ENCODE assay signal across 26 cellular contexts in the genomic region with DNA sequence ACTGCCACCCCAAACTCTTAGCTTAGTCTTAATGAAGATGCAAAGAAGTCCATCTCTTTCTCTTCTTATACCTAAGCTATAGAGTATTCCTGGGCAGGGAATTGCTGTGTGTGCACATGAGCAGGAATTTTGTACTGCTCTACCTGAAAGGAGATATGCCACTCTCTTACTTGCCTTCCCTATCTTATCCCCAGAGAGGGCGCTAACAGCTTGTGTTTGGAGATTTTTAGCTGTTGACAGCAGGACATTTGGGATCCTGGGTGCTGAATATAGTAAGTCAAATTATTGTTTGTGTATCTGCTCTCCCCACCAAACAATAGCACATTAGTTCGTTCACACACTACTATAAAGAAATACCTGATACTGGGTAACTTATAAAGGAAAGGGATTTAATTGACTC.
DNase-seq lines count a peak whose midpoint lies in the region; ATAC-seq and TF ChIP-seq lines count a peak whose summit lies in the region.
"Had no signal": no experiment of that assay in that cellular context is flagged by ENCODE, and none has a peak within 500 bp of the region (broad histone marks: within the 10 kb centered on the region; RNA-seq: fewer than 3 reads in every experiment).

No MANE protein-coding gene starts in this region.

- H2AFZ ChIP-seq in GM23338, result no peak overlapping the region
- no peak overlapping the region for H2AFZ ChIP-seq in OCI-LY7 (ENCODE audit: low read length)
- H2AFZ ChIP-seq: hepatocyte, parathyroid adenoma had no signal

- H3K4me1 ChIP-seq in A673 (ENCODE audit: insufficient read depth, low read length, poor library complexity, severe bottlenecking) (no peaks in the 10 kb centered on the region), GM23338 (ENCODE audit: insufficient read depth) (no peaks in the 10 kb centered on the region; the same call in 1 of the 2 replicates), OCI-LY7 (ENCODE audit: insufficient read depth, low read length, poor library complexity, severe bottlenecking) (no peaks in the 10 kb centered on the region), iPS DF 6.9 (ENCODE audit: control insufficient read depth, insufficient read depth, low read length) (no peaks in the 10 kb centered on the region)
- H3K4me1 ChIP-seq: esophagus muscularis mucosa, lower lobe of right lung, parathyroid adenoma had no signal

- DNase-seq in A673 (ENCODE audit: low spot score), result peak; percentile 29
- DNase-seq in GM23338 (ENCODE audit: low spot score), result peak; percentile 79
- DNase-seq in OCI-LY7 (ENCODE audit: low spot score), result no peak
- peak; percentile 25 for DNase-seq in iPS DF 6.9 (ENCODE audit: low read depth, low spot score)
- DNase-seq in natural killer cell treated with Interleukin-12 subunit alpha and Interleukin-12 subunit beta and Interleukin-15 and Interleukin-18, amount 100 ng/mL, for 72 hours (ENCODE audit: low spot score), result no peak
- no peak for DNase-seq in UCSD-AML1 (lab: John Stamatoyannopoulos, UW; ENCODE audit: unreplicated experiment)
- no peak for DNase-seq in activated naive CD4-positive, alpha-beta T cell treated with anti-CD3 and anti-CD28 coated beads, Interleukin-2, amount 10 ng/mL, durations not matched to agents 7 days and 5 days
- DNase-seq: activated CD4-positive, alpha-beta memory T cell treated with anti-CD3 and anti-CD28 coated beads, Interleukin-2, amount 10 ng/mL, durations not matched to agents 7 days and 5 days; activated CD4-positive, CD25-positive, alpha-beta regulatory T cell treated with anti-CD3 and anti-CD28 coated beads, Interleukin-2, amount 50 U/mL, for 72 hours; activated effector memory CD4-positive, alpha-beta T cell treated with Interleukin-2 at 50 U/mL for 16 hours; effector memory CD4-positive, alpha-beta T cell; kidney; lower lobe of right lung; mucosa of descending colon; MV-4-11; NCI-H1930; nephron progenitor cell; right cardiac atrium; Right ventricle myocardium superior; stimulated activated CD4-positive, alpha-beta T cell treated with anti-CD3 and anti-CD28 coated beads, Interleukin-4, amount 100 ng/mL, for 1 hour; T-cell had no signal

- POLR2A ChIA-PET in A673 (lab: Charles Lee; ENCODE audit: low non-redundant PET), result no interaction called here
- POLR2A ChIA-PET in OCI-LY7 (lab: Charles Lee), result no interaction called here

- H4K20me1 ChIP-seq in GM23338 (replicated peaks; ENCODE audit: insufficient read depth) (no peaks in the 10 kb centered on the region), OCI-LY7 (ENCODE audit: insufficient read depth, low read length) (no peaks in the 10 kb centered on the region)

- peaks cover 23% of the 10 kb centered on the region for H3K9me3 Mint-ChIP-seq in GM23338
- H3K9me3 Mint-ChIP-seq in natural killer cell treated with Interleukin-12 subunit alpha and Interleukin-12 subunit beta and Interleukin-15 and Interleukin-18, amount 100 ng/mL, for 72 hours, result peaks cover 3% of the 10 kb centered on the region
- H3K9me3 Mint-ChIP-seq in activated naive CD4-positive, alpha-beta T cell treated with anti-CD3 and anti-CD28 coated beads, Interleukin-2, amount 10 ng/mL, durations not matched to agents 7 days and 5 days, result peaks cover 5% of the 10 kb centered on the region
- H3K9me3 Mint-ChIP-seq: activated CD4-positive, alpha-beta memory T cell treated with anti-CD3 and anti-CD28 coated beads, Interleukin-2, amount 10 ng/mL, durations not matched to agents 7 days and 5 days; nephron progenitor cell had no signal

- H3K4me3 Mint-ChIP-seq in GM23338, result no peak overlapping the region
- H3K4me3 Mint-ChIP-seq in natural killer cell treated with Interleukin-12 subunit alpha and Interleukin-12 subunit beta and Interleukin-15 and Interleukin-18, amount 100 ng/mL, for 72 hours, result no peak overlapping the region
- no peak overlapping the region for H3K4me3 Mint-ChIP-seq in activated naive CD4-positive, alpha-beta T cell treated with anti-CD3 and anti-CD28 coated beads, Interleukin-2, amount 10 ng/mL, durations not matched to agents 7 days and 5 days
- H3K4me3 Mint-ChIP-seq: activated CD4-positive, alpha-beta memory T cell treated with anti-CD3 and anti-CD28 coated beads, Interleukin-2, amount 10 ng/mL, durations not matched to agents 7 days and 5 days; nephron progenitor cell; stimulated activated memory B cell treated with anti-CD40 and anti-IgM and Interleukin-4, amounts not matched to agents 10 μg/mL and 1 μg/mL and 100 μg/mL, for 72 hours; T-cell had no signal

- no peaks in the 10 kb centered on the region for H3K27me3 ChIP-seq in A673 (replicated peaks; ENCODE audit: insufficient read depth, low read depth, low read length, poor library complexity)
- H3K27me3 ChIP-seq in GM23338 (ENCODE audit: insufficient read depth), result no peaks in the 10 kb centered on the region
- no peaks in the 10 kb centered on the region for H3K27me3 ChIP-seq in iPS DF 6.9 (ENCODE audit: control insufficient read depth, insufficient read depth, low read length)
- H3K27me3 ChIP-seq: esophagus muscularis mucosa, hepatocyte had no signal

- H3K36me3 ChIP-seq in A673 (ENCODE audit: insufficient read depth, low read length, poor library complexity, severe bottlenecking), result no peaks in the 10 kb centered on the region
- no peaks in the 10 kb centered on the region for H3K36me3 ChIP-seq in GM23338 (ENCODE audit: insufficient read depth)
- no peaks in the 10 kb centered on the region for H3K36me3 ChIP-seq in OCI-LY7 (ENCODE audit: insufficient read depth, low read length)
- H3K36me3 ChIP-seq in iPS DF 6.9 (ENCODE audit: control insufficient read depth, insufficient read depth, low read length), result no peaks in the 10 kb centered on the region
- H3K36me3 ChIP-seq: esophagus muscularis mucosa, lower lobe of right lung had no signal

- CTCF ChIA-PET in A673 (lab: Charles Lee) (no interaction called here), OCI-LY7 (lab: Charles Lee; ENCODE audit: unreplicated experiment) (interaction anchor here (0.6 kb wide), 1 partner anchor 1182 kb away, joined by 3 read pairs; no protein-coding TSS in a partner anchor)
- CTCF ChIA-PET in activated naive CD4-positive, alpha-beta T cell treated with anti-CD3 and anti-CD28 coated beads, Interleukin-2, amount 10 ng/mL, durations not matched to agents 7 days and 5 days (lab: Charles Lee), result no interaction called here

- H3K79me2 ChIP-seq in GM23338 (replicated peaks; ENCODE audit: insufficient read depth), result no peaks in the 10 kb centered on the region
- H3K79me2 ChIP-seq in OCI-LY7 (ENCODE audit: insufficient read depth, low read depth, low read length), result no peaks in the 10 kb centered on the region
- H3K79me2 ChIP-seq: hepatocyte, parathyroid adenoma had no signal

- no peak overlapping the region for H3K27ac ChIP-seq in A673 (ENCODE audit: low read depth, low read length, poor library complexity, severe bottlenecking)
- no peak overlapping the region for H3K27ac ChIP-seq in GM23338 (ENCODE audit: low read depth)
- no peak overlapping the region for H3K27ac ChIP-seq in OCI-LY7 (ENCODE audit: low read depth, low read length, poor library complexity, severe bottlenecking)
- no peak overlapping the region for H3K27ac ChIP-seq in iPS DF 6.9 (ENCODE audit: low read length)
- H3K27ac ChIP-seq: esophagus muscularis mucosa, hepatocyte, lower lobe of right lung, parathyroid adenoma had no signal

- H3K4me2 ChIP-seq in GM23338 (no peak overlapping the region), OCI-LY7 (ENCODE audit: low read length) (no peak overlapping the region)
- H3K4me2 ChIP-seq: hepatocyte had no signal

- H3K9me2 ChIP-seq in GM23338 (ENCODE audit: insufficient read depth), result no peaks in the 10 kb centered on the region
- H3K9me2 ChIP-seq in OCI-LY7 (ENCODE audit: insufficient read depth, low read length), result no peaks in the 10 kb centered on the region

- WGBS in iPS DF 6.9 (ENCODE audit: insufficient coverage, insufficient read length), result no CpG with 5 or more reads among the region's 2 CpGs

- ATAC-seq in GM23338 (peak; percentile 79), GM18907 (IDR thresholded peaks at IDR 0.05; ENCODE audit: unreplicated experiment) (no peak)
- no peak for ATAC-seq in natural killer cell treated with Interleukin-12 subunit alpha and Interleukin-12 subunit beta and Interleukin-15 and Interleukin-18, amount 100 ng/mL, for 72 hours
- ATAC-seq: lower lobe of right lung; mucosa of descending colon; right cardiac atrium; stimulated activated memory B cell treated with anti-CD40 and anti-IgM and Interleukin-4, amounts not matched to agents 10 μg/mL and 1 μg/mL and 100 μg/mL, for 72 hours; T-cell had no signal

- BruUV-seq in A673 (replicated peaks; lab: Mats Ljungman, UMichigan) (no TSS peak), OCI-LY7 (replicated peaks; lab: Mats Ljungman, UMichigan) (no TSS peak)

- H3K4me1 Mint-ChIP-seq in GM23338, result no peaks in the 10 kb centered on the region
- H3K4me1 Mint-ChIP-seq in natural killer cell treated with Interleukin-12 subunit alpha and Interleukin-12 subunit beta and Interleukin-15 and Interleukin-18, amount 100 ng/mL, for 72 hours (ENCODE audit: low read depth in 2 of 2), result no peaks in the 10 kb centered on the region
- H3K4me1 Mint-ChIP-seq in activated naive CD4-positive, alpha-beta T cell treated with anti-CD3 and anti-CD28 coated beads, Interleukin-2, amount 10 ng/mL, durations not matched to agents 7 days and 5 days, result no peaks in the 10 kb centered on the region
- H3K4me1 Mint-ChIP-seq: activated CD4-positive, alpha-beta memory T cell treated with anti-CD3 and anti-CD28 coated beads, Interleukin-2, amount 10 ng/mL, durations not matched to agents 7 days and 5 days; nephron progenitor cell; stimulated activated memory B cell treated with anti-CD40 and anti-IgM and Interleukin-4, amounts not matched to agents 10 μg/mL and 1 μg/mL and 100 μg/mL, for 72 hours; T-cell had no signal

- H3K36me3 Mint-ChIP-seq in GM23338 (ENCODE audit: low read depth), result peaks cover 18% of the 10 kb centered on the region; the same call in 2 of the 3 replicates
- H3K36me3 Mint-ChIP-seq in natural killer cell treated with Interleukin-12 subunit alpha and Interleukin-12 subunit beta and Interleukin-15 and Interleukin-18, amount 100 ng/mL, for 72 hours, result peaks cover under 1% of the 10 kb centered on the region
- H3K36me3 Mint-ChIP-seq in activated naive CD4-positive, alpha-beta T cell treated with anti-CD3 and anti-CD28 coated beads, Interleukin-2, amount 10 ng/mL, durations not matched to agents 7 days and 5 days, result no peaks in the 10 kb centered on the region
- H3K36me3 Mint-ChIP-seq: stimulated activated memory B cell treated with anti-CD40 and anti-IgM and Interleukin-4, amounts not matched to agents 10 μg/mL and 1 μg/mL and 100 μg/mL, for 72 hours; T-cell had no signal

- no peaks in the 10 kb centered on the region for H3F3A ChIP-seq in GM23338 (replicated peaks; ENCODE audit: low read depth)

- H3K27ac Mint-ChIP-seq in GM23338, result no peak overlapping the region
- no peak overlapping the region for H3K27ac Mint-ChIP-seq in natural killer cell treated with Interleukin-12 subunit alpha and Interleukin-12 subunit beta and Interleukin-15 and Interleukin-18, amount 100 ng/mL, for 72 hours
- no peak overlapping the region for H3K27ac Mint-ChIP-seq in activated naive CD4-positive, alpha-beta T cell treated with anti-CD3 and anti-CD28 coated beads, Interleukin-2, amount 10 ng/mL, durations not matched to agents 7 days and 5 days
- H3K27ac Mint-ChIP-seq: activated CD4-positive, alpha-beta memory T cell treated with anti-CD3 and anti-CD28 coated beads, Interleukin-2, amount 10 ng/mL, durations not matched to agents 7 days and 5 days; nephron progenitor cell; stimulated activated memory B cell treated with anti-CD40 and anti-IgM and Interleukin-4, amounts not matched to agents 10 μg/mL and 1 μg/mL and 100 μg/mL, for 72 hours; T-cell had no signal

- TF ChIP-seq CTCF in A673 (conservative IDR thresholded peaks at IDR 0.05; ENCODE audit: low read depth, low read length), result peak; percentile 46
- peak; percentile 83 to 91 for TF ChIP-seq CTCF in GM23338 (conservative IDR thresholded peaks at IDR 0.05; ENCODE audit: low read depth in 2 of 2)
- peak; percentile 23; the same call in 1 of the 2 replicates for TF ChIP-seq CTCF in OCI-LY7 (conservative IDR thresholded peaks at IDR 0.05; ENCODE audit: low read length)

- no peak overlapping the region for H3K4me3 ChIP-seq in A673 (ENCODE audit: low read depth, low read length, poor library complexity, severe bottlenecking)
- H3K4me3 ChIP-seq in GM23338, result no peak overlapping the region
- no peak overlapping the region for H3K4me3 ChIP-seq in OCI-LY7 (ENCODE audit: low read depth, low read length, poor library complexity, severe bottlenecking)
- no peak overlapping the region for H3K4me3 ChIP-seq in iPS DF 6.9 (ENCODE audit: low read length)
- H3K4me3 ChIP-seq: esophagus muscularis mucosa, hepatocyte, lower lobe of right lung, mucosa of descending colon had no signal

- peaks cover 3% of the 10 kb centered on the region for H3K27me3 Mint-ChIP-seq in GM23338 (ENCODE audit: insufficient read depth, low read depth, poor library complexity)
- H3K27me3 Mint-ChIP-seq in natural killer cell treated with Interleukin-12 subunit alpha and Interleukin-12 subunit beta and Interleukin-15 and Interleukin-18, amount 100 ng/mL, for 72 hours, result no peaks in the 10 kb centered on the region
- no peaks in the 10 kb centered on the region for H3K27me3 Mint-ChIP-seq in activated naive CD4-positive, alpha-beta T cell treated with anti-CD3 and anti-CD28 coated beads, Interleukin-2, amount 10 ng/mL, durations not matched to agents 7 days and 5 days
- H3K27me3 Mint-ChIP-seq: activated CD4-positive, alpha-beta memory T cell treated with anti-CD3 and anti-CD28 coated beads, Interleukin-2, amount 10 ng/mL, durations not matched to agents 7 days and 5 days; stimulated activated memory B cell treated with anti-CD40 and anti-IgM and Interleukin-4, amounts not matched to agents 10 μg/mL and 1 μg/mL and 100 μg/mL, for 72 hours; T-cell had no signal

- intact Hi-C loops in A673 (cut with micrococcal nuclease; ENCODE audit: unreplicated experiment), result no loop called here
- intact Hi-C loops in OCI-LY7 (cut with micrococcal nuclease; ENCODE audit: unreplicated experiment), result no loop called here

- H3K9me3 ChIP-seq in A673 (ENCODE audit: low read depth, low read length, poor library complexity, severe bottlenecking), result no peaks in the 10 kb centered on the region
- H3K9me3 ChIP-seq in OCI-LY7 (ENCODE audit: low read length), result no peaks in the 10 kb centered on the region
- no peaks in the 10 kb centered on the region; the same call in 1 of the 2 replicates for H3K9me3 ChIP-seq in iPS DF 6.9 (ENCODE audit: control insufficient read depth, insufficient read depth, low read length)
- H3K9me3 ChIP-seq: lower lobe of right lung, mucosa of descending colon had no signal

Comparison
In these comparisons a context has a peak if more than half of its experiments do, and no peak if none do; other contexts are left out.
1. DNase-seq: peak in A673 (single experiment), GM23338 (single experiment) and iPS DF 6.9 (single experiment); none in OCI-LY7 (single experiment), natural killer cell treated with Interleukin-12 subunit alpha and Interleukin-12 subunit beta and Interleukin-15 and Interleukin-18, amount 100 ng/mL, for 72 hours (single experiment), UCSD-AML1 (single experiment) and activated naive CD4-positive, alpha-beta T cell treated with anti-CD3 and anti-CD28 coated beads, Interleukin-2, amount 10 ng/mL, durations not matched to agents 7 days and 5 days (single experiment).
2. CTCF ChIP-seq: peak in every context shown above with its lines; median percentile 87 in GM23338; 46 in A673; 23 in OCI-LY7.